ENCODE assay signal across 9 cellular contexts in genomic region chr11:120208777-120209176, GRCh38. TPM values are rescaled to one million over a fixed set of nuclear protein-coding genes. Genes with fewer than 3 reads are reported as not detected.
A peak's percentile ranks its signal among the peaks of the same experiment; 100 is the strongest.
DNase-seq lines count a peak whose midpoint lies in the region; ATAC-seq and TF ChIP-seq lines count a peak whose summit lies in the region.
"Had no signal": no experiment of that assay in that cellular context is flagged by ENCODE, and none has a peak within 500 bp of the region (broad histone marks: within the 10 kb centered on the region; RNA-seq: fewer than 3 reads in every experiment).

No MANE protein-coding gene starts in this region.

- DNase-seq in A673 (ENCODE audit: low spot score) (peak; percentile 80), LoVo (ENCODE audit: low spot score) (peak; percentile 75), breast epithelium (ENCODE audit: low spot score in 2 of 2) (no peak), lung (ENCODE audit: low spot score) (peak; percentile 39), GDM1 (lab: John Stamatoyannopoulos, UW) (no peak), neuronal stem cell (ENCODE audit: low spot score) (no peak), NCI-H146 (lab: John Stamatoyannopoulos, UW) (no peak)
- no peak for DNase-seq in stimulated activated CD4-positive, alpha-beta T cell treated with anti-CD3 and anti-CD28 coated beads, Interleukin-15, amount 100 ng/mL, for 24 hours
- DNase-seq: NCI-H2227 treated with DMSO at 0.1 percent for 48 hours had no signal

- no peak overlapping the region for H4K8ac ChIP-seq in neuronal stem cell (ENCODE audit: low read depth, low read length)

- H2BK120ac ChIP-seq in neuronal stem cell (ENCODE audit: low read depth, low read length) = no peak overlapping the region

- H3K4me1 ChIP-seq in A673 (ENCODE audit: insufficient read depth, low read length, poor library complexity, severe bottlenecking) = peaks cover 34% of the 10 kb centered on the region
- no peaks in the 10 kb centered on the region for H3K4me1 ChIP-seq in breast epithelium
- peaks cover 0 to 3% of the 10 kb centered on the region in 2 donors for H3K4me1 ChIP-seq in lung (ENCODE audit: control insufficient read depth in 2 of 2, insufficient read depth in 2 of 2, low read length in 2 of 2)
- peaks cover 15 to 28% of the 10 kb centered on the region in 2 donors for H3K4me1 ChIP-seq in neuronal stem cell (ENCODE audit: control insufficient read depth in 2 of 2, insufficient read depth in 1 of 2, low read depth in 1 of 2, low read length in 2 of 2)

- intact Hi-C loops in A673 (cut with micrococcal nuclease; ENCODE audit: unreplicated experiment) (no loop called here), breast epithelium (cut with DNase I; ENCODE audit: low total_unique reads) (no loop called here)

- no peak overlapping the region for H3K14ac ChIP-seq in neuronal stem cell (ENCODE audit: low read length)

- H2BK12ac ChIP-seq in neuronal stem cell (ENCODE audit: low read length) = no peak overlapping the region

- H3K18ac ChIP-seq in neuronal stem cell (ENCODE audit: low read length) = no peak overlapping the region

- no peak overlapping the region for H2AFZ ChIP-seq in neuronal stem cell (ENCODE audit: low read length)

- H2BK5ac ChIP-seq in neuronal stem cell (ENCODE audit: low read length) = no peak overlapping the region

- H3K9ac ChIP-seq in neuronal stem cell (ENCODE audit: low read depth, low read length, poor library complexity) = no peak overlapping the region

- H3K4ac ChIP-seq in neuronal stem cell (ENCODE audit: low read length) = no peak overlapping the region

- no peaks in the 10 kb centered on the region for H3K79me1 ChIP-seq in neuronal stem cell (ENCODE audit: low read depth, low read length)

- no TSS peak for BruUV-seq in A673 (replicated peaks; lab: Mats Ljungman, UMichigan)

- ATAC-seq in lung (ENCODE audit: insufficient read depth, low FRiP score) = no peak

- no peak for TF ChIP-seq POLR2A in breast epithelium (IDR thresholded peaks at IDR 0.05)

- H3K27me3 ChIP-seq in A673 (replicated peaks; ENCODE audit: insufficient read depth, low read depth, low read length, poor library complexity) = no peaks in the 10 kb centered on the region
- no peaks in the 10 kb centered on the region for H3K27me3 ChIP-seq in breast epithelium
- no peaks in the 10 kb centered on the region for H3K27me3 ChIP-seq in lung (ENCODE audit: control insufficient read depth, insufficient read depth)
- peaks cover 3 to 55% (median 6%) of the 10 kb centered on the region in 3 experiments for H3K27me3 ChIP-seq in neuronal stem cell (ENCODE audit: control insufficient read depth in 3 of 3, insufficient read depth in 3 of 3, low read depth in 1 of 3, low read length in 3 of 3)

- POLR2A ChIA-PET in A673 (lab: Charles Lee; ENCODE audit: low non-redundant PET) = no interaction called here

- H3K36me3 ChIP-seq in A673 (ENCODE audit: insufficient read depth, low read length, poor library complexity, severe bottlenecking) (no peaks in the 10 kb centered on the region), breast epithelium (no peaks in the 10 kb centered on the region), lung (ENCODE audit: control insufficient read depth in 2 of 2, insufficient read depth in 2 of 2, low read length in 2 of 2) (no peaks in the 10 kb centered on the region), neuronal stem cell (replicated peaks in 1 of 2; ENCODE audit: control insufficient read depth in 2 of 2, insufficient read depth in 2 of 2, low read length in 2 of 2) (no peaks in the 10 kb centered on the region)

- H3K27ac ChIP-seq in A673 (ENCODE audit: low read depth, low read length, poor library complexity, severe bottlenecking) (no peak overlapping the region), breast epithelium (peak overlapping the region; percentile 75 to 81), lung (ENCODE audit: low read depth in 1 of 2, low read length in 1 of 2) (peak overlapping the region in 1 of 2 donors; percentile 34), neuronal stem cell (replicated peaks; ENCODE audit: low read length) (no peak overlapping the region)

- H3K9me3 ChIP-seq in A673 (ENCODE audit: low read depth, low read length, poor library complexity, severe bottlenecking) (no peaks in the 10 kb centered on the region), breast epithelium (no peaks in the 10 kb centered on the region), lung (ENCODE audit: control insufficient read depth in 2 of 2, insufficient read depth in 1 of 2, low read length in 1 of 2) (no peaks in the 10 kb centered on the region), neuronal stem cell (replicated peaks in 1 of 2; ENCODE audit: control insufficient read depth in 2 of 2, insufficient read depth in 1 of 2, low read depth in 1 of 2, low read length in 2 of 2) (no peaks in the 10 kb centered on the region)

- CTCF ChIA-PET in A673 (lab: Charles Lee) = no interaction called here

- no peak overlapping the region for H4K91ac ChIP-seq in neuronal stem cell (ENCODE audit: low read depth, low read length, poor library complexity)

- no peak overlapping the region for H3K23ac ChIP-seq in neuronal stem cell (ENCODE audit: low read depth, low read length, poor library complexity)

- H3K4me2 ChIP-seq in neuronal stem cell (ENCODE audit: insufficient read depth, low read length, poor library complexity, severe bottlenecking) = no peak overlapping the region

- H3K4me3 ChIP-seq in A673 (ENCODE audit: low read depth, low read length, poor library complexity, severe bottlenecking) = no peak overlapping the region
- no peak overlapping the region for H3K4me3 ChIP-seq in breast epithelium
- H3K4me3 ChIP-seq in lung = no peak overlapping the region
- no peak overlapping the region for H3K4me3 ChIP-seq in neuronal stem cell (ENCODE audit: low read length in 2 of 2)

- no peak for TF ChIP-seq CTCF in A673 (conservative IDR thresholded peaks at IDR 0.05; ENCODE audit: low read depth, low read length)
- no peak for TF ChIP-seq CTCF in breast epithelium (IDR thresholded peaks at IDR 0.05)
- TF ChIP-seq CTCF in lung (IDR thresholded peaks at IDR 0.05; ENCODE audit: control extremely low read depth, extremely low read depth) = no peak

- H2AK5ac ChIP-seq in neuronal stem cell (ENCODE audit: low read depth, low read length) = no peak overlapping the region

- H2BK15ac ChIP-seq in neuronal stem cell (ENCODE audit: low read length) = no peak overlapping the region

- WGBS in lung, 2 donors = 15 to 37% methylated on average over 6 of the region's 6 CpGs
- WGBS in neuronal stem cell (ENCODE audit: extremely low coverage in 2 of 2, insufficient read length in 2 of 2, insufficient replicate concordance in 1 of 2), 2 donors = no CpG with 5 or more reads among the region's 6 CpGs

RNA-seq across cellular contexts. Expression of gene OAF, which starts 2.1 kb away (rescaled TPM):
- total RNA-seq in A673 (2021) (25.0 and 27.2 TPM in 2 replicates), breast epithelium (10 to 100 TPM; 19.8 to 35.1 (median 33.3) TPM), lung (10 to 100 TPM in 1 of 2 donors, 1 to 10 TPM in 1; 7.7 to 27.4 TPM)
- polyA plus RNA-seq in lung = 10 to 100 TPM in 1 of 2 donors, 1 to 10 TPM in 1; 8.2 to 15.8 TPM
- polyA plus RNA-seq in neuronal stem cell (2013, experiment 1 of 2) = 2.1 TPM
- 2.0 TPM for polyA plus RNA-seq in neuronal stem cell (2013, experiment 2 of 2)

RNA-seq across cellular contexts. Expression of gene POU2F3, which starts 31.2 kb away (rescaled TPM):
- total RNA-seq in A673 (2021) = not detected in 2 replicates
- total RNA-seq in breast epithelium = 1 to 10 TPM in 2 of 3 donors, not detected in 1; 3.9 to 7.0 TPM
- total RNA-seq in lung = 1 to 10 TPM; 2.6 to 2.9 TPM
- 1 to 10 TPM; 3.3 to 3.9 TPM for polyA plus RNA-seq in lung
- polyA plus RNA-seq in neuronal stem cell (2013, experiment 1 of 2) = 0.03 TPM
- polyA plus RNA-seq in neuronal stem cell (2013, experiment 2 of 2) = 0.03 TPM

Comparison
In these comparisons a context has a peak if more than half of its experiments do, and no peak if none do; other contexts are left out.
1. DNase-seq: peak in A673 (single experiment), LoVo (single experiment) and lung (single experiment); none in breast epithelium (0 of 2), GDM1 (single experiment), neuronal stem cell (single experiment), stimulated activated CD4-positive, alpha-beta T cell treated with anti-CD3 and anti-CD28 coated beads, Interleukin-15, amount 100 ng/mL, for 24 hours (single experiment) and NCI-H146 (single experiment).
2. H3K27ac ChIP-seq: peak in breast epithelium (2 of 2); none in A673 (single experiment) and neuronal stem cell (single experiment).